10 cellular contexts compared by ENCODE assay signal in genomic region chr4:17807446-17807845, GRCh38. TPM values are rescaled to one million over a fixed set of nuclear protein-coding genes. Genes with fewer than 3 reads are reported as not detected.
DNase-seq lines count a peak whose midpoint lies in the region; ATAC-seq and TF ChIP-seq lines count a peak whose summit lies in the region.
"Had no signal": no experiment of that assay in that cellular context is flagged by ENCODE, and none has a peak within 500 bp of the region (broad histone marks: within the 10 kb centered on the region; RNA-seq: fewer than 3 reads in every experiment).

No MANE protein-coding gene starts in this region.

- no peak for TF ChIP-seq POLR2A in suprapubic skin (IDR thresholded peaks at IDR 0.05)

- no peak overlapping the region for H3K27ac Mint-ChIP-seq in activated naive CD4-positive, alpha-beta T cell treated with anti-CD3 and anti-CD28 coated beads for 36 hours
- no peak overlapping the region for H3K27ac Mint-ChIP-seq in activated naive CD8-positive, alpha-beta T cell
- peak overlapping the region in 3 of 6 donors; percentile 26 to 99 (median 78) for H3K27ac Mint-ChIP-seq in immature natural killer cell

- 31% methylated on average over 6 of the region's 6 CpGs for WGBS in suprapubic skin

- H3K4me1 Mint-ChIP-seq in activated naive CD4-positive, alpha-beta T cell treated with anti-CD3 and anti-CD28 coated beads for 36 hours (ENCODE audit: low read depth), result peaks cover 51% of the 10 kb centered on the region
- H3K4me1 Mint-ChIP-seq in activated naive CD8-positive, alpha-beta T cell (ENCODE audit: low read depth), result peaks cover 56% of the 10 kb centered on the region
- H3K4me1 Mint-ChIP-seq in immature natural killer cell, result peaks cover 59 to 81% of the 10 kb centered on the region in 2 donors

- no peaks in the 10 kb centered on the region for H3K27me3 ChIP-seq in suprapubic skin
- H3K27me3 ChIP-seq: neutrophil had no signal

- TF ChIP-seq CTCF in suprapubic skin (IDR thresholded peaks at IDR 0.05), result no peak

- CTCF ChIA-PET in activated naive CD4-positive, alpha-beta T cell treated with anti-CD3 and anti-CD28 coated beads for 36 hours (lab: Charles Lee), result interaction anchor here (0.6 to 6.2 kb wide), 3 partner anchors 10 to 259 kb away, joined by 3 to 31 read pairs (median 22); no protein-coding TSS in a partner anchor

- peaks cover 24% of the 10 kb centered on the region for H3K36me3 ChIP-seq in suprapubic skin

- no peaks in the 10 kb centered on the region for H3K9me3 ChIP-seq in suprapubic skin
- H3K9me3 ChIP-seq: neutrophil had no signal

- TF ChIP-seq EP300 in suprapubic skin (IDR thresholded peaks at IDR 0.05), result no peak

- H3K4me1 ChIP-seq in suprapubic skin, result peaks cover 56% of the 10 kb centered on the region

- no peak overlapping the region for H3K27ac ChIP-seq in suprapubic skin
- H3K27ac ChIP-seq: neutrophil had no signal

- DNase-seq in activated naive CD4-positive, alpha-beta T cell treated with anti-CD3 and anti-CD28 coated beads for 36 hours, result no peak
- no peak for DNase-seq in activated naive CD4-positive, alpha-beta T cell treated with anti-CD3 and anti-CD28 coated beads, Interleukin-2, amount 50 U/mL, for 16 hours
- DNase-seq in immature natural killer cell (no peak), suprapubic skin (ENCODE audit: low spot score in 2 of 2) (no peak), hypothalamus (lab: John Stamatoyannopoulos, UW) (no peak), SK-N-DZ (ENCODE audit: low spot score) (no peak)

- peaks cover 55% of the 10 kb centered on the region for H3K36me3 Mint-ChIP-seq in activated naive CD4-positive, alpha-beta T cell treated with anti-CD3 and anti-CD28 coated beads for 36 hours (ENCODE audit: low read depth)
- peaks cover 11% of the 10 kb centered on the region for H3K36me3 Mint-ChIP-seq in activated naive CD8-positive, alpha-beta T cell
- peaks cover 3 to 20% (median 8%) of the 10 kb centered on the region in 3 donors for H3K36me3 Mint-ChIP-seq in immature natural killer cell

- intact Hi-C loops in activated naive CD4-positive, alpha-beta T cell treated with anti-CD3 and anti-CD28 coated beads for 36 hours (cut with micrococcal nuclease), result no loop called here

- H3K4me3 ChIP-seq in suprapubic skin, result peak overlapping the region; percentile 91

- ATAC-seq in HG02840 (IDR thresholded peaks at IDR 0.05; ENCODE audit: low FRiP score, unreplicated experiment), result no peak

- no peaks in the 10 kb centered on the region for H3K27me3 Mint-ChIP-seq in activated naive CD4-positive, alpha-beta T cell treated with anti-CD3 and anti-CD28 coated beads for 36 hours (ENCODE audit: low read depth)
- peaks cover 1% of the 10 kb centered on the region for H3K27me3 Mint-ChIP-seq in activated naive CD8-positive, alpha-beta T cell
- H3K27me3 Mint-ChIP-seq in immature natural killer cell (ENCODE audit: low read depth in 3 of 3), result peaks cover 4 to 6% (median 4%) of the 10 kb centered on the region in 3 donors

- peak overlapping the region; percentile 13 for H3K4me3 Mint-ChIP-seq in activated naive CD4-positive, alpha-beta T cell treated with anti-CD3 and anti-CD28 coated beads for 36 hours
- peak overlapping the region; percentile 92 for H3K4me3 Mint-ChIP-seq in activated naive CD8-positive, alpha-beta T cell
- peak overlapping the region in 3 of 5 donors; percentile 6 to 72 (median 55) for H3K4me3 Mint-ChIP-seq in immature natural killer cell

- no peaks in the 10 kb centered on the region for H3K9me3 Mint-ChIP-seq in activated naive CD4-positive, alpha-beta T cell treated with anti-CD3 and anti-CD28 coated beads for 36 hours
- H3K9me3 Mint-ChIP-seq in activated naive CD8-positive, alpha-beta T cell (ENCODE audit: low read depth), result no peaks in the 10 kb centered on the region
- H3K9me3 Mint-ChIP-seq in immature natural killer cell, result no peaks in the 10 kb centered on the region

RNA-seq across cellular contexts. Expression of gene DCAF16, which starts 3.1 kb away (rescaled TPM):
- total RNA-seq in activated naive CD4-positive, alpha-beta T cell treated with anti-CD3 and anti-CD28 coated beads for 36 hours, result 10 to 100 TPM; 46.6 to 48.5 TPM
- polyA plus RNA-seq in immature natural killer cell, result 10 to 100 TPM in 2 of 3 donors, 1 to 10 TPM in 1; 7.8 to 18.5 (median 11.8) TPM
- 10 to 100 TPM; 31.5 to 45.1 (median 33.9) TPM for total RNA-seq in suprapubic skin
- polyA plus RNA-seq in SK-N-DZ (2014; cell fraction: cytosol; rRNA removed), result 75.8 and 81.5 TPM in 2 replicates
- 42.2 and 65.6 TPM in 2 replicates for polyA plus RNA-seq in SK-N-DZ (2014; cell fraction: nucleus; rRNA removed)

RNA-seq across cellular contexts. Expression of gene NCAPG, which starts 3.3 kb away (rescaled TPM):
- total RNA-seq in activated naive CD4-positive, alpha-beta T cell treated with anti-CD3 and anti-CD28 coated beads for 36 hours, result 10 to 100 TPM; 70.2 to 78.4 TPM
- 1 to 10 TPM in 1 of 3 donors, under 1 TPM in 1, not detected in 1; 0.54 to 1.5 TPM for polyA plus RNA-seq in immature natural killer cell
- 10 to 100 TPM in 1 of 4 donors, 1 to 10 TPM in 3; 1.6 to 10.7 (median 4.2) TPM for total RNA-seq in suprapubic skin
- polyA plus RNA-seq in SK-N-DZ (2014; cell fraction: cytosol; rRNA removed), result 72.8 and 73.0 TPM in 2 replicates
- polyA plus RNA-seq in SK-N-DZ (2014; cell fraction: nucleus; rRNA removed), result 68.5 and 82.1 TPM in 2 replicates

RNA-seq across cellular contexts. Expression of gene FAM184B, which starts 26.0 kb away (rescaled TPM):
- not detected for total RNA-seq in activated naive CD4-positive, alpha-beta T cell treated with anti-CD3 and anti-CD28 coated beads for 36 hours
- polyA plus RNA-seq in immature natural killer cell, result not detected
- total RNA-seq in suprapubic skin, result under 1 TPM in 3 of 4 donors, not detected in 1; 0.24 to 0.39 (median 0.25) TPM
- 0.03 TPM in 2 replicates for polyA plus RNA-seq in SK-N-DZ (2014; cell fraction: cytosol; rRNA removed)
- 0.09 and 0.28 TPM in 2 replicates for polyA plus RNA-seq in SK-N-DZ (2014; cell fraction: nucleus; rRNA removed)
- total RNA-seq: LHCN-M2 had no signal

Comparison
In these comparisons a context has a peak if more than half of its experiments do, and no peak if none do; other contexts are left out.
1. H3K4me3 Mint-ChIP-seq: peak in every context shown above with its lines; median percentile 92 in activated naive CD8-positive, alpha-beta T cell; 55 in immature natural killer cell; 13 in activated naive CD4-positive, alpha-beta T cell treated with anti-CD3 and anti-CD28 coated beads for 36 hours.
2. RNA of gene NCAPG, which starts 3.3 kb away (total RNA-seq): 70.2 to 78.4 TPM in activated naive CD4-positive, alpha-beta T cell treated with anti-CD3 and anti-CD28 coated beads for 36 hours; 1.6 to 10.7 TPM in suprapubic skin; every median in the first group is over 4 times any median in the second.